In the genomic region with DNA sequence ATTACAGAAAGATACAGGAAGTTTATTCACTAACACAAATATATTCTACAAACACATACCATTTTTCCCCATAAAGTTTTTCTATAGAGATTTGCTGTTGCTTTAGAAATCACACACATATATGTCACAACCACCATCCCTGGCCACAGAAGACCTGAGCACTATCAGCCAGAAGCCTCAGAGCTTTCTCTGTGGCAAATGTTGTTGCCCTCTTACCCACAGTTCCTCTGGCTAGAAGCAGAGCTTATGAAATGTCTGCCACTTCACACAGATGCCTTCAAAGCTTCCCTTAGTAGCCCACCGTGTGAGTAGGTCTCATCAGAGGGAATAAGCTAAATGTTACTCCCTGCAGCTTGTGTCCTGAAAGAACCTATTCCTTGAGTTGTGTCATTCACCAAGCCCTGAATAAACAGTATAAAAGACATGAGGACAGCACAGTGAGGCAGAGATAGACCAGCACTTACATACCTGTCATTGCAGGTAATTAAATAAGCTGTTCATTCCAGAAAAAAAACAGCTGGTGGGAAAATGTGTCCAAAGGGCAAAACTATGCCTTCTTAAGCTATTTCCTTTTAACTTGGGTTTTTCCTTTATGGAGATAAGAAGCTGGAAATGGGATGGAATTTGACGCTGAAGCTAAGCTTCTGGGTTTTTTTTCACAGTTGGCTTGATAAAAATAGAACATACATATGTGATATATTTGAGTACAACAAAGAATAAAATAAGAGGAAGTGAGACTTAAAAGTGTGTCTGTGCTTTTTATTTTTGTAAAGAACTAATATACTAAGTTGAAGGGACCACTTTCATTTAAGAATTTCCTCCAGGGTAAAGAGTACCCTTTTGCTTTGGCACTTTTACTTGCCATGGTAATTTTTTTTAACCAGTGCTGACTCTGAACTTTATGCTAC, we compare ENCODE assay signal across 10 cellular contexts.
DNase-seq lines count a peak whose midpoint lies in the region; ATAC-seq and TF ChIP-seq lines count a peak whose summit lies in the region.
"Had no signal": no experiment of that assay in that cellular context is flagged by ENCODE, and none has a peak within 500 bp of the region (broad histone marks: within the 10 kb centered on the region; RNA-seq: fewer than 3 reads in every experiment).

No MANE protein-coding gene starts in this region.

- H3K4me3 ChIP-seq in hepatocyte, result no peak overlapping the region
- no peak overlapping the region for H3K4me3 ChIP-seq in HAP-1

- no peak overlapping the region for H3K4me2 ChIP-seq in hepatocyte

- H3K36me3 ChIP-seq in hepatocyte (replicated peaks; ENCODE audit: insufficient read depth, low read depth) (no peaks in the 10 kb centered on the region), HAP-1 (replicated peaks) (no peaks in the 10 kb centered on the region)

- no peaks in the 10 kb centered on the region for H3K79me2 ChIP-seq in hepatocyte

- no peaks in the 10 kb centered on the region for H4K20me1 ChIP-seq in hepatocyte (ENCODE audit: insufficient read depth, poor library complexity, severe bottlenecking)

- no peaks in the 10 kb centered on the region for H3K4me1 ChIP-seq in hepatocyte (ENCODE audit: insufficient read depth)
- no peaks in the 10 kb centered on the region for H3K4me1 ChIP-seq in HAP-1

- H3K27me3 ChIP-seq in hepatocyte (no peaks in the 10 kb centered on the region), HAP-1 (ENCODE audit: low read depth) (peaks cover 3% of the 10 kb centered on the region; the same call in 1 of the 2 replicates)

- no peaks in the 10 kb centered on the region for H3K9me2 ChIP-seq in hepatocyte (replicated peaks; ENCODE audit: insufficient read depth)

- peak; percentile 26 for DNase-seq in hepatocyte (ENCODE audit: low spot score)
- DNase-seq in epidermal melanocyte (ENCODE audit: insufficient read length, low spot score), result no peak
- DNase-seq in HAP-1 (ENCODE audit: low spot score in 2 of 2), result no peak
- no peak for DNase-seq in ecto neural progenitor cell (ENCODE audit: low spot score)
- DNase-seq in amniotic stem cell (lab: John Stamatoyannopoulos, UW), result no peak
- DNase-seq: activated T-cell treated with anti-CD3 and anti-CD28 coated beads, Interleukin-2, amount 50 U/mL, for 72 hours; DND-41 had no signal

- ATAC-seq in GM18867 (IDR thresholded peaks at IDR 0.05; ENCODE audit: unreplicated experiment) (peak; percentile 78), GM21737 (IDR thresholded peaks at IDR 0.05; ENCODE audit: unreplicated experiment) (peak; percentile 55), HG03442 (IDR thresholded peaks at IDR 0.05; ENCODE audit: unreplicated experiment) (peak; percentile 59)
- ATAC-seq: activated T-cell treated with anti-CD3 and anti-CD28 coated beads, Interleukin-2, amount 50 U/mL, for 72 hours had no signal

- WGBS in hepatocyte (ENCODE audit: low lambda C conversion rate, missing lambda C conversion rate), result 35% methylated on average over 2 of the region's 2 CpGs

- H3K9me3 ChIP-seq in hepatocyte (ENCODE audit: low read depth) (no peaks in the 10 kb centered on the region), HAP-1 (no peaks in the 10 kb centered on the region)

- H2AFZ ChIP-seq in hepatocyte, result no peak overlapping the region

- no peak for TF ChIP-seq CTCF in hepatocyte (IDR thresholded peaks at IDR 0.05; ENCODE audit: poor library complexity)

- in situ Hi-C loops in HAP-1 (cut with MboI; ENCODE audit: low sequenced_read_pairs), result no loop called here

- peak overlapping the region; percentile 35 for H3K27ac ChIP-seq in hepatocyte
